Comparison of ENCODE assay signal across 22 cellular contexts in the genomic region with DNA sequence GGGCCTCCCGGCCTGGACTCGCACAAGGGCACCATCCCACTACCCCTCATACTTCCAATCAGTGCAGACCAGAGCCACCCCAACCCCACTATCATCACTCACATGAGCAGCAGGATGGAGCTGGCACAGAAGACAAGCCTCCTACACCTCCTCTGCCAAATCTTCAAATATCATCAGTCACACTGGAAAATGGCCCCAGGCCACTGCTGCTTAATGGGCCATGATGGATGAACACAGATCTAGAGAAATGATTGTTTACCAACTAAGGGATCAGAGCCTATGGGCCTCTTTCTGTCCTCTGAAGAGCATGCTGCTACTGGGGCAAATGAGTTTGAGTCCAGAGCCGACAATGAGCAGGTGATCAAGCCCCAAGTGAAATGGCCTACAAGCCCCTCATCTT.
DNase-seq lines count a peak whose midpoint lies in the region; ATAC-seq and TF ChIP-seq lines count a peak whose summit lies in the region.
"Had no signal": no experiment of that assay in that cellular context is flagged by ENCODE, and none has a peak within 500 bp of the region (broad histone marks: within the 10 kb centered on the region; RNA-seq: fewer than 3 reads in every experiment).

No MANE protein-coding gene starts in this region.

- H3K36me3 ChIP-seq in suprapubic skin: no peaks in the 10 kb centered on the region
- H3K36me3 ChIP-seq: BE2C; BLaER1 treated with 17β-estradiol and CSF1 and Interleukin-3, amounts not matched to agents 10 nM and 100 nM had no signal

- H3K27me3 Mint-ChIP-seq in nephron progenitor cell (ENCODE audit: low read depth, poor library complexity): peaks cover 6% of the 10 kb centered on the region
- H3K27me3 Mint-ChIP-seq in activated T-helper 2 cell treated with anti-CD3 and anti-CD28 coated beads, Interferon-gamma antibody, Interleukin-2, Interleukin-4, amounts not matched to agents 10 μg/mL and 5 μg/mL and 100 μg/mL, durations not matched to agents 14 hours and 24 hours and 36 hours (ENCODE audit: low read depth): no peaks in the 10 kb centered on the region

- peaks cover 5% of the 10 kb centered on the region for H3K27me3 ChIP-seq in suprapubic skin
- H3K27me3 ChIP-seq: BE2C; BLaER1 treated with 17β-estradiol and CSF1 and Interleukin-3, amounts not matched to agents 10 nM and 100 nM had no signal

- no peak overlapping the region for H3K27ac ChIP-seq in suprapubic skin
- H3K27ac ChIP-seq: A549; BLaER1 treated with 17β-estradiol and CSF1 and Interleukin-3, amounts not matched to agents 10 nM and 100 nM; GM23248 had no signal

- H3K36me3 Mint-ChIP-seq in nephron progenitor cell (ENCODE audit: low read depth): no peaks in the 10 kb centered on the region
- H3K36me3 Mint-ChIP-seq in activated T-helper 2 cell treated with anti-CD3 and anti-CD28 coated beads, Interferon-gamma antibody, Interleukin-2, Interleukin-4, amounts not matched to agents 10 μg/mL and 5 μg/mL and 100 μg/mL, durations not matched to agents 14 hours and 24 hours and 36 hours (ENCODE audit: low read depth): no peaks in the 10 kb centered on the region
- H3K36me3 Mint-ChIP-seq: CD14-positive monocyte; CD8-positive, alpha-beta memory T cell had no signal

- intact Hi-C loops in left cardiac atrium (cut with DNase I): no loop called here
- intact Hi-C loops in activated T-helper 2 cell treated with anti-CD3 and anti-CD28 coated beads, Interferon-gamma antibody, Interleukin-2, Interleukin-4, amounts not matched to agents 10 μg/mL and 5 μg/mL and 100 μg/mL, durations not matched to agents 14 hours and 24 hours and 36 hours (cut with micrococcal nuclease): no loop called here

- 76% methylated on average over 3 of the region's 3 CpGs for WGBS in suprapubic skin

- H3K9me3 Mint-ChIP-seq in nephron progenitor cell: no peaks in the 10 kb centered on the region
- no peaks in the 10 kb centered on the region for H3K9me3 Mint-ChIP-seq in activated T-helper 2 cell treated with anti-CD3 and anti-CD28 coated beads, Interferon-gamma antibody, Interleukin-2, Interleukin-4, amounts not matched to agents 10 μg/mL and 5 μg/mL and 100 μg/mL, durations not matched to agents 14 hours and 24 hours and 36 hours
- H3K9me3 Mint-ChIP-seq: H9 had no signal

- H3K4me1 Mint-ChIP-seq in nephron progenitor cell: peaks cover 4% of the 10 kb centered on the region
- H3K4me1 Mint-ChIP-seq in activated T-helper 2 cell treated with anti-CD3 and anti-CD28 coated beads, Interferon-gamma antibody, Interleukin-2, Interleukin-4, amounts not matched to agents 10 μg/mL and 5 μg/mL and 100 μg/mL, durations not matched to agents 14 hours and 24 hours and 36 hours (ENCODE audit: low read depth): no peaks in the 10 kb centered on the region
- H3K4me1 Mint-ChIP-seq: CD14-positive monocyte; CD8-positive, alpha-beta memory T cell had no signal

- ATAC-seq in left cardiac atrium: no peak
- ATAC-seq: A549, HCT116 had no signal

- no peak overlapping the region for H3K4me3 ChIP-seq in suprapubic skin
- H3K4me3 ChIP-seq: A549; BLaER1 treated with 17β-estradiol and CSF1 and Interleukin-3, amounts not matched to agents 10 nM and 100 nM; GM23248 had no signal

- no peaks in the 10 kb centered on the region for H3K4me1 ChIP-seq in suprapubic skin
- H3K4me1 ChIP-seq: A549, BE2C had no signal

- H3K4me3 Mint-ChIP-seq in nephron progenitor cell: no peak overlapping the region
- H3K4me3 Mint-ChIP-seq in activated T-helper 2 cell treated with anti-CD3 and anti-CD28 coated beads, Interferon-gamma antibody, Interleukin-2, Interleukin-4, amounts not matched to agents 10 μg/mL and 5 μg/mL and 100 μg/mL, durations not matched to agents 14 hours and 24 hours and 36 hours (ENCODE audit: low read depth): no peak overlapping the region
- H3K4me3 Mint-ChIP-seq: CD14-positive monocyte; CD4-positive, alpha-beta T cell; CD8-positive, alpha-beta memory T cell; H9 had no signal

- TF ChIP-seq EP300 in suprapubic skin (IDR thresholded peaks at IDR 0.05): no peak

- H3K9me3 ChIP-seq in suprapubic skin: no peaks in the 10 kb centered on the region
- H3K9me3 ChIP-seq: A549; BE2C; BLaER1 treated with 17β-estradiol and CSF1 and Interleukin-3, amounts not matched to agents 10 nM and 100 nM had no signal

- TF ChIP-seq POLR2A in suprapubic skin (IDR thresholded peaks at IDR 0.05): no peak

- TF ChIP-seq CTCF in nephron progenitor cell (IDR thresholded peaks at IDR 0.05) (no peak), suprapubic skin (IDR thresholded peaks at IDR 0.05) (no peak)

- H3K27ac Mint-ChIP-seq in nephron progenitor cell: peak overlapping the region; percentile 20
- no peak overlapping the region for H3K27ac Mint-ChIP-seq in activated T-helper 2 cell treated with anti-CD3 and anti-CD28 coated beads, Interferon-gamma antibody, Interleukin-2, Interleukin-4, amounts not matched to agents 10 μg/mL and 5 μg/mL and 100 μg/mL, durations not matched to agents 14 hours and 24 hours and 36 hours
- H3K27ac Mint-ChIP-seq: CD14-positive monocyte; CD4-positive, alpha-beta T cell; CD8-positive, alpha-beta memory T cell; H9 had no signal

- peak; percentile 47 for DNase-seq in DMS79 (lab: John Stamatoyannopoulos, UW)
- peak; percentile 43 for DNase-seq in G401 (ENCODE audit: low spot score)
- DNase-seq in cerebellar cortex (ENCODE audit: low spot score): peak; percentile 27
- no peak for DNase-seq in nephron progenitor cell
- DNase-seq in left cardiac atrium: no peak
- no peak for DNase-seq in suprapubic skin (ENCODE audit: low spot score in 2 of 2)
- DNase-seq in activated T-helper 2 cell treated with anti-CD3 and anti-CD28 coated beads, Interferon-gamma antibody, Interleukin-2, Interleukin-4, amounts not matched to agents 10 μg/mL and 5 μg/mL and 100 μg/mL, durations not matched to agents 14 hours and 24 hours and 36 hours (ENCODE audit: low spot score): no peak
- no peak for DNase-seq in SKM-1 treated with dmso at 0.1 percent for 144 hours (lab: John Stamatoyannopoulos, UW; ENCODE audit: unreplicated experiment)
- DNase-seq: 8988T; ACHN; AML-193; BE2C; CD4-positive, alpha-beta T cell; CD8-positive, alpha-beta memory T cell; DMS53; EL; GM23248; H9 had no signal

- in situ Hi-C loops in G401 (cut with HindIII; ENCODE audit: low sequenced_read_pairs): no loop called here

Comparison
In these comparisons a context has a peak if more than half of its experiments do, and no peak if none do; other contexts are left out.
1. DNase-seq: peak in DMS79 (single experiment), G401 (single experiment) and cerebellar cortex (single experiment); none in nephron progenitor cell (single experiment), left cardiac atrium (single experiment), suprapubic skin (0 of 2), activated T-helper 2 cell treated with anti-CD3 and anti-CD28 coated beads, Interferon-gamma antibody, Interleukin-2, Interleukin-4, amounts not matched to agents 10 μg/mL and 5 μg/mL and 100 μg/mL, durations not matched to agents 14 hours and 24 hours and 36 hours (single experiment) and SKM-1 treated with dmso at 0.1 percent for 144 hours (single experiment).